Comparison of ENCODE assay signal across 14 cellular contexts in the genomic region with DNA sequence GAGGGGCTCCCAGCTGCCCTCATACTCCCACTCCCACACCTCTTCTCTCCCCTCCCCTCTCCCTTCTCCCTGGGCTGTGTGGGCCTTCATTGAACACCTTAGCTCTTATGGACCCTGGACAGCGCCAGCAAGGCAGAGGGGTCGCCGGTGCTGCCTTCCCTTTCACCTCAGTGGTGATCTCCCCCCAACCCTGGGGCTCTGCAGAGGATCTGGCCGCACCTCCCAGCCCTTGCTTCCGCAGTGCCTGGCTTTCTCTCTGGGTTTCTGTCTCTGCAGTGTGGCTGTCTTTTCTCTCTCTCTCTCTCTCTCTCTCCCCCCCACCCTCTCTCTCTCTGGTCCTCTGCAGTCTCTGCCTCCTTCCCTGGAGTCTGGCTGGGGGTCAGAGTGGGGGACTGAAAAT. TPM values are rescaled to one million over a fixed set of nuclear protein-coding genes. Genes with fewer than 3 reads are reported as not detected.
A peak's percentile ranks its signal among the peaks of the same experiment; 100 is the strongest.
DNase-seq lines count a peak whose midpoint lies in the region; ATAC-seq, FAIRE-seq and TF ChIP-seq lines count a peak whose summit lies in the region.
"Had no signal": no experiment of that assay in that cellular context is flagged by ENCODE, and none has a peak within 500 bp of the region (broad histone marks: within the 10 kb centered on the region; RNA-seq: fewer than 3 reads in every experiment).

No MANE protein-coding gene starts in this region.

- no peaks in the 10 kb centered on the region for H3K27me3 ChIP-seq in BE2C
- peaks cover 8% of the 10 kb centered on the region for H3K27me3 ChIP-seq in ectodermal cell (ENCODE audit: control insufficient read depth, insufficient read depth, low read length, poor library complexity, severe bottlenecking)
- peaks cover 13% of the 10 kb centered on the region for H3K27me3 ChIP-seq in mucosa of stomach (ENCODE audit: control insufficient read depth, insufficient read depth, low read length)
- H3K27me3 ChIP-seq in small intestine (ENCODE audit: control insufficient read depth in 2 of 2, insufficient read depth in 2 of 2, low read length in 2 of 2), result peaks cover 0 to 9% of the 10 kb centered on the region in 2 donors
- H3K27me3 ChIP-seq: pancreas, thyroid gland had no signal

- peaks cover 16% of the 10 kb centered on the region for H3K36me3 ChIP-seq in BE2C
- H3K36me3 ChIP-seq in ectodermal cell (ENCODE audit: control insufficient read depth, insufficient read depth, low read length), result no peaks in the 10 kb centered on the region
- H3K36me3 ChIP-seq in mucosa of stomach (ENCODE audit: control insufficient read depth, insufficient read depth, low read length), result no peaks in the 10 kb centered on the region
- no peaks in the 10 kb centered on the region for H3K36me3 ChIP-seq in small intestine (ENCODE audit: control insufficient read depth in 2 of 2, insufficient read depth in 2 of 2, low read length in 2 of 2)
- H3K36me3 ChIP-seq: pancreas, thyroid gland had no signal

- H3K4me3 Mint-ChIP-seq in activated naive CD8-positive, alpha-beta T cell treated with anti-CD3 and anti-CD28 coated beads for 36 hours, result no peak overlapping the region

- H3K4me3 ChIP-seq in BE2C (ENCODE audit: low read depth, low read length) (peak overlapping the region; percentile 94), LNCaP clone FGC (ENCODE audit: low read depth, low read length) (peak overlapping the region; percentile 83), ectodermal cell (ENCODE audit: insufficient read depth, low read depth, low read length) (peak overlapping the region; percentile 54), mucosa of stomach (ENCODE audit: low read length) (no peak overlapping the region), small intestine (ENCODE audit: low read depth in 1 of 2, low read length in 2 of 2) (no peak overlapping the region)
- H3K4me3 ChIP-seq: thyroid gland had no signal

- ATAC-seq in HG03135 (IDR thresholded peaks at IDR 0.05; ENCODE audit: unreplicated experiment), result no peak
- ATAC-seq: pancreas had no signal

- no peaks in the 10 kb centered on the region for H3K36me3 Mint-ChIP-seq in activated naive CD8-positive, alpha-beta T cell treated with anti-CD3 and anti-CD28 coated beads for 36 hours

- 16 to 17% methylated on average over 5 of the region's 5 CpGs for WGBS in ectodermal cell, 2 experiments
- 10 to 21% (median 18%) methylated on average over 5 of the region's 5 CpGs for WGBS in small intestine, 3 donors

- no peaks in the 10 kb centered on the region for H3K9me3 ChIP-seq in BE2C
- H3K9me3 ChIP-seq in ectodermal cell (ENCODE audit: control insufficient read depth, low read length), result no peaks in the 10 kb centered on the region
- no peaks in the 10 kb centered on the region for H3K9me3 ChIP-seq in mucosa of stomach (ENCODE audit: control insufficient read depth, low read length)
- H3K9me3 ChIP-seq in small intestine (ENCODE audit: control insufficient read depth, low read depth), result no peaks in the 10 kb centered on the region
- H3K9me3 ChIP-seq: pancreas, thyroid gland had no signal

- FAIRE-seq in small intestine (lab: Jason Lieb, UNC), result no peak
- FAIRE-seq: pancreas had no signal

- peaks cover 11% of the 10 kb centered on the region for H3K4me1 Mint-ChIP-seq in activated naive CD8-positive, alpha-beta T cell treated with anti-CD3 and anti-CD28 coated beads for 36 hours

- H3K27me3 Mint-ChIP-seq in activated naive CD8-positive, alpha-beta T cell treated with anti-CD3 and anti-CD28 coated beads for 36 hours, result peaks cover 41% of the 10 kb centered on the region

- H3K27ac ChIP-seq in ectodermal cell (ENCODE audit: insufficient read depth, low read depth, low read length, poor library complexity, severe bottlenecking) (no peak overlapping the region), small intestine (ENCODE audit: low read depth in 1 of 2, low read length in 1 of 2) (no peak overlapping the region)
- H3K27ac ChIP-seq: thyroid gland had no signal

- no peaks in the 10 kb centered on the region for H3K9me3 Mint-ChIP-seq in activated naive CD8-positive, alpha-beta T cell treated with anti-CD3 and anti-CD28 coated beads for 36 hours

- DNase-seq in BE2C (no peak), LNCaP clone FGC (ENCODE audit: low read depth) (no peak), small intestine (no peak)
- no peak for DNase-seq in activated naive CD8-positive, alpha-beta T cell treated with anti-CD3 and anti-CD28 coated beads for 36 hours
- no peak for DNase-seq in activated CD8-positive, alpha-beta memory T cell treated with anti-CD3 and anti-CD28 coated beads, Interleukin-2, amount 50 U/mL, for 4 hours
- DNase-seq: HCEC 1CT, hippocampal formation, mammary epithelial cell, MM.1S, pancreas, thyroid gland had no signal

- peak overlapping the region; percentile 64 for H3K9ac ChIP-seq in mucosa of stomach (ENCODE audit: low read length)

- H3K4me1 ChIP-seq in BE2C, result peaks cover 10% of the 10 kb centered on the region
- H3K4me1 ChIP-seq in ectodermal cell (ENCODE audit: control insufficient read depth, insufficient read depth, low read length), result peaks cover 14% of the 10 kb centered on the region
- H3K4me1 ChIP-seq in mucosa of stomach (ENCODE audit: control insufficient read depth, insufficient read depth, low read length), result peaks cover 19% of the 10 kb centered on the region
- no peaks in the 10 kb centered on the region for H3K4me1 ChIP-seq in small intestine (ENCODE audit: control insufficient read depth in 2 of 2, insufficient read depth in 1 of 2, low read depth in 1 of 2, low read length in 1 of 2)

- TF ChIP-seq CTCF in BE2C (IDR thresholded peaks at IDR 0.05; ENCODE audit: low read depth, low read length) (no peak), LNCaP clone FGC (IDR thresholded peaks at IDR 0.05; ENCODE audit: control insufficient read depth, extremely low read depth, insufficient read depth) (no peak)

- H3K27ac Mint-ChIP-seq in activated naive CD8-positive, alpha-beta T cell treated with anti-CD3 and anti-CD28 coated beads for 36 hours, result no peak overlapping the region

RNA-seq across cellular contexts. Expression of gene SEZ6L2, which starts 1.2 kb away (rescaled TPM):
- 146 TPM for polyA plus RNA-seq in BE2C (2012; ENCODE audit: insufficient read depth, insufficient read length, low read depth)
- 50.9 TPM for polyA plus RNA-seq in ectodermal cell (2013, experiment 1 of 4)
- polyA plus RNA-seq in ectodermal cell (2013, experiment 2 of 4), result 53.6 TPM
- polyA plus RNA-seq in ectodermal cell (2013, experiment 3 of 4), result 36.4 TPM
- polyA plus RNA-seq in ectodermal cell (2013, experiment 4 of 4), result 40.7 TPM
- under 1 TPM in 1 of 2 experiments, not detected in 1; 0.32 TPM for total RNA-seq in activated naive CD8-positive, alpha-beta T cell treated with anti-CD3 and anti-CD28 coated beads for 36 hours
- polyA plus RNA-seq in small intestine, result 10 to 100 TPM in 1 of 3 donors, under 1 TPM in 2; 0.67 to 16.8 (median 0.81) TPM

RNA-seq across cellular contexts. Expression of gene ASPHD1, which starts 2.2 kb away (rescaled TPM):
- polyA plus RNA-seq in BE2C (2012; ENCODE audit: insufficient read depth, insufficient read length, low read depth), result 85.1 TPM
- 5.5 TPM for polyA plus RNA-seq in ectodermal cell (2013, experiment 1 of 4)
- 3.7 TPM for polyA plus RNA-seq in ectodermal cell (2013, experiment 2 of 4)
- polyA plus RNA-seq in ectodermal cell (2013, experiment 3 of 4), result 4.4 TPM
- polyA plus RNA-seq in ectodermal cell (2013, experiment 4 of 4), result 3.6 TPM
- total RNA-seq in activated naive CD8-positive, alpha-beta T cell treated with anti-CD3 and anti-CD28 coated beads for 36 hours, result 1 to 10 TPM; 1.3 to 2.0 TPM
- polyA plus RNA-seq in small intestine, result 10 to 100 TPM in 1 of 3 donors, 1 to 10 TPM in 1, under 1 TPM in 1; 0.67 to 11.5 (median 1.1) TPM
- total RNA-seq: thyroid gland had no signal

RNA-seq across cellular contexts. Expression of gene KCTD13, which starts 27.9 kb away (rescaled TPM):
- 31.6 TPM for polyA plus RNA-seq in BE2C (2012; ENCODE audit: insufficient read depth, insufficient read length, low read depth)
- 15.4 TPM for polyA plus RNA-seq in ectodermal cell (2013, experiment 1 of 4)
- 11.1 TPM for polyA plus RNA-seq in ectodermal cell (2013, experiment 2 of 4)
- 13.2 TPM for polyA plus RNA-seq in ectodermal cell (2013, experiment 3 of 4)
- 14.0 TPM for polyA plus RNA-seq in ectodermal cell (2013, experiment 4 of 4)
- 10 to 100 TPM; 27.2 to 30.3 TPM for total RNA-seq in activated naive CD8-positive, alpha-beta T cell treated with anti-CD3 and anti-CD28 coated beads for 36 hours
- polyA plus RNA-seq in small intestine, result 10 to 100 TPM; 10.8 to 17.4 (median 14.3) TPM

RNA-seq across cellular contexts. Expression of gene CDIPT, which starts 35.1 kb away (rescaled TPM):
- polyA plus RNA-seq in BE2C (2012; ENCODE audit: insufficient read depth, insufficient read length, low read depth), result 328 TPM
- 63.8 TPM for polyA plus RNA-seq in ectodermal cell (2013, experiment 1 of 4)
- 58.8 TPM for polyA plus RNA-seq in ectodermal cell (2013, experiment 2 of 4)
- 39.8 TPM for polyA plus RNA-seq in ectodermal cell (2013, experiment 3 of 4)
- polyA plus RNA-seq in ectodermal cell (2013, experiment 4 of 4), result 46.0 TPM
- total RNA-seq in activated naive CD8-positive, alpha-beta T cell treated with anti-CD3 and anti-CD28 coated beads for 36 hours, result 10 to 100 TPM; 46.8 to 50.6 TPM
- 10 to 100 TPM; 51.9 to 76.9 (median 55.1) TPM for polyA plus RNA-seq in small intestine

Comparison
In these comparisons a context has a peak if more than half of its experiments do, and no peak if none do; other contexts are left out.
1. H3K4me3 ChIP-seq: peak in BE2C (single experiment), LNCaP clone FGC (single experiment) and ectodermal cell (single experiment); none in mucosa of stomach (single experiment) and small intestine (0 of 2).